ENCODE assay signal across 19 cellular contexts in the genomic region with DNA sequence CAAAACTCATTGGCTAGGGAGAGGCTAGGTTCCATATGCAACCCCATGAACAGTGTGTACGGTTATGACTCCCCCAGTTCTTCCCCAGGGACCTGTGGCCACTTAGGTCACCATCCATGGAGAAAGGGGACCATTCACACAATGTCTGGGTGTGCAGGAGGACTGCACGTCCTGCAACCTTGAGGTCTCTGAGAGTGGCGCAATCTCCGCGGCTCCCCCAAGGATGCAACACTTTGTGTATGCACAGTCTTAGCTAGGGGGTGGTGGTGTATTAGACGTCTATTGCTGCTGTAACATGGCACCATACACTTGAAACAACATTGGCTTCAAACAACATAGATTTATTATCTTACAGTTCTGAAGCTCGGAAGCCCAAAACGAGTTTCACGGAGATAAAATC.
A peak's percentile ranks its signal among the peaks of the same experiment; 100 is the strongest.
DNase-seq lines count a peak whose midpoint lies in the region; ATAC-seq, FAIRE-seq and TF ChIP-seq lines count a peak whose summit lies in the region.
"Had no signal": no experiment of that assay in that cellular context is flagged by ENCODE, and none has a peak within 500 bp of the region (broad histone marks: within the 10 kb centered on the region; RNA-seq: fewer than 3 reads in every experiment).

No MANE protein-coding gene starts in this region.

- no peak overlapping the region for H3K27ac ChIP-seq in HepG2 (ENCODE audit: extremely low read length, insufficient read depth, low read length)
- H3K27ac ChIP-seq in right lobe of liver, result no peak overlapping the region
- H3K27ac ChIP-seq in spleen, result no peak overlapping the region
- H3K27ac ChIP-seq in OCI-LY7 (ENCODE audit: low read depth, low read length, poor library complexity, severe bottlenecking), result no peak overlapping the region
- H3K27ac ChIP-seq: BLaER1 treated with 17β-estradiol and CSF1 and Interleukin-3, amounts not matched to agents 10 nM and 100 nM had no signal

- no peaks in the 10 kb centered on the region for H3K36me3 ChIP-seq in HepG2 (replicated peaks in 1 of 2; ENCODE audit: control insufficient read depth in 1 of 2, insufficient read depth in 2 of 2, low read length in 2 of 2)
- H3K36me3 ChIP-seq in right lobe of liver, result no peaks in the 10 kb centered on the region
- no peaks in the 10 kb centered on the region for H3K36me3 ChIP-seq in bronchial epithelial cell (ENCODE audit: control insufficient read depth, insufficient read depth, low read length)
- H3K36me3 ChIP-seq in spleen, result no peaks in the 10 kb centered on the region
- H3K36me3 ChIP-seq in OCI-LY7 (ENCODE audit: insufficient read depth, low read length), result no peaks in the 10 kb centered on the region
- H3K36me3 ChIP-seq: BLaER1 treated with 17β-estradiol and CSF1 and Interleukin-3, amounts not matched to agents 10 nM and 100 nM had no signal

- H3K27me3 ChIP-seq in HepG2 (ENCODE audit: control insufficient read depth in 1 of 2, insufficient read depth in 2 of 2, low read length in 2 of 2), result peaks cover 7 to 41% of the 10 kb centered on the region in 2 experiments; a peak in 4 of 5 replicates
- no peaks in the 10 kb centered on the region for H3K27me3 ChIP-seq in right lobe of liver
- peaks cover 2% of the 10 kb centered on the region for H3K27me3 ChIP-seq in bronchial epithelial cell (ENCODE audit: control insufficient read depth, insufficient read depth, low read length)
- H3K27me3 ChIP-seq in spleen (replicated peaks in 1 of 7), result peaks cover 0 to 65% (median 0%) of the 10 kb centered on the region in 7 donors
- H3K27me3 ChIP-seq: BLaER1 treated with 17β-estradiol and CSF1 and Interleukin-3, amounts not matched to agents 10 nM and 100 nM had no signal

- ATAC-seq in HepG2 (no peak), right lobe of liver (no peak), HG03378 (IDR thresholded peaks at IDR 0.05; ENCODE audit: unreplicated experiment) (no peak)
- ATAC-seq: GM12878 had no signal

- intact Hi-C loops in HepG2 (cut with micrococcal nuclease; ENCODE audit: unreplicated experiment), result no loop called here
- intact Hi-C loops in right lobe of liver (cut with DNase I), result no loop called here
- intact Hi-C loops in spleen (cut with DNase I; ENCODE audit: low total_unique reads), result no loop called here
- intact Hi-C loops in OCI-LY7 (cut with micrococcal nuclease; ENCODE audit: unreplicated experiment), result no loop called here

- peaks cover 29% of the 10 kb centered on the region for H3K4me1 ChIP-seq in HepG2 (ENCODE audit: insufficient read depth, low read length)
- H3K4me1 ChIP-seq in right lobe of liver, result no peaks in the 10 kb centered on the region
- peaks cover 0 to 6% (median 0%) of the 10 kb centered on the region in 6 donors for H3K4me1 ChIP-seq in spleen
- H3K4me1 ChIP-seq in OCI-LY7 (ENCODE audit: insufficient read depth, low read length, poor library complexity, severe bottlenecking), result no peaks in the 10 kb centered on the region
- H3K4me1 ChIP-seq: BLaER1 treated with 17β-estradiol and CSF1 and Interleukin-3, amounts not matched to agents 10 nM and 100 nM had no signal

- TF ChIP-seq EP300 in HepG2 (IDR thresholded peaks at IDR 0.05; ENCODE audit: low read depth in 2 of 2, low read length in 2 of 2), result no peak
- TF ChIP-seq EP300 in HepG2 (CRISPR knock-in tag; IDR thresholded peaks at IDR 0.05; ENCODE audit: borderline replicate concordance), result no peak

- H3K9ac ChIP-seq in HepG2 (ENCODE audit: insufficient read depth, low read depth, low read length), result no peak overlapping the region
- H3K9ac ChIP-seq: BLaER1 treated with 17β-estradiol and CSF1 and Interleukin-3, amounts not matched to agents 10 nM and 100 nM had no signal

- no peaks in the 10 kb centered on the region for H3K9me2 ChIP-seq in OCI-LY7 (ENCODE audit: insufficient read depth, low read length)

- H3K79me2 ChIP-seq in HepG2 (ENCODE audit: insufficient read depth, low read length) (no peaks in the 10 kb centered on the region), OCI-LY7 (ENCODE audit: insufficient read depth, low read depth, low read length) (no peaks in the 10 kb centered on the region)

- H2AFZ ChIP-seq in HepG2 (ENCODE audit: low read length), result no peak overlapping the region
- H2AFZ ChIP-seq in OCI-LY7 (ENCODE audit: low read length), result no peak overlapping the region

- TF ChIP-seq POLR2A in HepG2 (IDR thresholded peaks at IDR 0.05; ENCODE audit: insufficient read depth in 1 of 2, low read depth in 2 of 2, low read length in 2 of 2) (no peak), right lobe of liver (IDR thresholded peaks at IDR 0.05) (no peak), spleen (IDR thresholded peaks at IDR 0.05) (no peak)

- POLR2A ChIA-PET in HepG2 (lab: Yijun Ruan, JAX), result no interaction called here
- POLR2A ChIA-PET in OCI-LY7 (lab: Charles Lee), result interaction anchor here (0.7 kb wide), 1 partner anchor 366 kb away, joined by 3 read pairs; no protein-coding TSS in a partner anchor

- no peak for TF ChIP-seq RAD21 in HepG2 (CRISPR knock-in tag; IDR thresholded peaks at IDR 0.05)

- 50% methylated on average over 9 of the region's 9 CpGs for WGBS in HepG2 (ENCODE audit: low lambda C conversion rate)
- WGBS in right lobe of liver (ENCODE audit: insufficient coverage, low coverage, low lambda C conversion rate, missing lambda C conversion rate), result 56% methylated on average over 3 of the region's 9 CpGs
- 70 to 86% (median 75%) methylated on average over 8 to 9 of the region's 9 CpGs for WGBS in spleen, 5 donors

- no peak overlapping the region for H3K4me2 ChIP-seq in HepG2 (ENCODE audit: low read depth, low read length)
- no peak overlapping the region for H3K4me2 ChIP-seq in OCI-LY7 (ENCODE audit: low read length)
- H3K4me2 ChIP-seq: BLaER1 treated with 17β-estradiol and CSF1 and Interleukin-3, amounts not matched to agents 10 nM and 100 nM had no signal

- in situ Hi-C loops in HepG2 (cut with HindIII; ENCODE audit: extremely low pct_ligation_motif_present, low pct_unique_long_range_greater_than_20kb), result no loop called here

- CTCF ChIA-PET in HepG2 (lab: Yijun Ruan, JAX; ENCODE audit: low intra/inter-chr PET ratio, low total read pairs), result interaction anchor here (1.0 kb wide), 1 partner anchor 65 kb away, joined by 4 read pairs; no protein-coding TSS in a partner anchor
- CTCF ChIA-PET in OCI-LY7 (lab: Charles Lee; ENCODE audit: unreplicated experiment), result no interaction called here

- H3K4me3 ChIP-seq in HepG2 (replicated peaks in 1 of 3; ENCODE audit: insufficient read depth in 1 of 3, low read depth in 2 of 3, low read length in 3 of 3) (no peak overlapping the region), right lobe of liver (no peak overlapping the region), bronchial epithelial cell (ENCODE audit: low read depth, low read length) (no peak overlapping the region), spleen (no peak overlapping the region), OCI-LY7 (ENCODE audit: low read depth, low read length, poor library complexity, severe bottlenecking) (no peak overlapping the region)
- H3K4me3 ChIP-seq: BLaER1 treated with 17β-estradiol and CSF1 and Interleukin-3, amounts not matched to agents 10 nM and 100 nM; GM12878 had no signal

- no peaks in the 10 kb centered on the region for H4K20me1 ChIP-seq in HepG2 (ENCODE audit: insufficient read depth, low read length)
- H4K20me1 ChIP-seq in OCI-LY7 (ENCODE audit: insufficient read depth, low read length), result no peaks in the 10 kb centered on the region
- H4K20me1 ChIP-seq: BLaER1 treated with 17β-estradiol and CSF1 and Interleukin-3, amounts not matched to agents 10 nM and 100 nM had no signal

- FAIRE-seq in HepG2 (lab: Jason Lieb, UNC) (no peak), bronchial epithelial cell (lab: Jason Lieb, UNC) (peak; percentile 7)
- FAIRE-seq: GM12878, H1 had no signal

- H3K9me3 ChIP-seq in HepG2 (ENCODE audit: low read length), result no peaks in the 10 kb centered on the region
- H3K9me3 ChIP-seq in right lobe of liver, result no peaks in the 10 kb centered on the region
- H3K9me3 ChIP-seq in spleen, result peaks cover 0 to 2% (median 0%) of the 10 kb centered on the region in 8 donors
- no peaks in the 10 kb centered on the region for H3K9me3 ChIP-seq in OCI-LY7 (ENCODE audit: low read length)

- no peak for DNase-seq in HepG2 (ENCODE audit: low spot score)
- no peak for DNase-seq in right lobe of liver
- no peak for DNase-seq in bronchial epithelial cell (ENCODE audit: low read depth)
- peak; percentile 11 for DNase-seq in spleen
- DNase-seq in OCI-LY7 (ENCODE audit: low spot score), result no peak
- DNase-seq in islet precursor cell, result no peak
- DNase-seq: 8988T; CD4-positive, CD25-positive, alpha-beta regulatory T cell; CD8-positive, alpha-beta memory T cell; COR-L47; DMS 273 treated with DMSO at 0.1 percent for 48 hours; DMS53; DND-41; EL; H9 had no signal

- no TSS peak for BruUV-seq in HepG2 (replicated peaks; lab: Mats Ljungman, UMichigan)
- BruUV-seq in OCI-LY7 (replicated peaks; lab: Mats Ljungman, UMichigan), result no TSS peak

- TF ChIP-seq CTCF in HepG2 (CRISPR knock-in tag; IDR thresholded peaks at IDR 0.05), result no peak
- no peak for TF ChIP-seq CTCF in right lobe of liver (IDR thresholded peaks at IDR 0.05)
- TF ChIP-seq CTCF in bronchial epithelial cell (IDR thresholded peaks at IDR 0.05; ENCODE audit: insufficient read depth, low read length, severe bottlenecking), result no peak
- TF ChIP-seq CTCF in spleen (IDR thresholded peaks at IDR 0.05 in 8 of 11, conservative IDR thresholded peaks at IDR 0.05 in 3 of 11), result no peak
- no peak for TF ChIP-seq CTCF in OCI-LY7 (conservative IDR thresholded peaks at IDR 0.05; ENCODE audit: low read length)

TF ChIP-seq in HepG2, 621 proteins besides CTCF, POLR2A, EP300 and RAD21 (continues in another document):
- TF ChIP-seq SNAI1 (CRISPR knock-in tag; IDR thresholded peaks at IDR 0.05; ENCODE audit: borderline replicate concordance), result no peak
- no peak for TF ChIP-seq REPIN1 (CRISPR knock-in tag; IDR thresholded peaks at IDR 0.05; ENCODE audit: borderline replicate concordance, low read depth)
- TF ChIP-seq SIN3B (IDR thresholded peaks at IDR 0.05; ENCODE audit: low read length), result no peak
- TF ChIP-seq JUN (CRISPR knock-in tag; IDR thresholded peaks at IDR 0.05), result no peak
- TF ChIP-seq, protein P1, sequence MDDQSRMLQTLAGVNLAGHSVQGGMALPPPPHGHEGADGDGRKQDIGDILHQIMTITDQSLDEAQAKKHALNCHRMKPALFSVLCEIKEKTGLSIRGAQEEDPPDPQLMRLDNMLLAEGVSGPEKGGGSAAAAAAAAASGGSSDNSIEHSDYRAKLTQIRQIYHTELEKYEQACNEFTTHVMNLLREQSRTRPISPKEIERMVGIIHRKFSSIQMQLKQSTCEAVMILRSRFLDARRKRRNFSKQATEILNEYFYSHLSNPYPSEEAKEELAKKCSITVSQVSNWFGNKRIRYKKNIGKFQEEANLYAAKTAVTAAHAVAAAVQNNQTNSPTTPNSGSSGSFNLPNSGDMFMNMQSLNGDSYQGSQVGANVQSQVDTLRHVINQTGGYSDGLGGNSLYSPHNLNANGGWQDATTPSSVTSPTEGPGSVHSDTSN (CRISPR knock-in tag; IDR thresholded peaks at IDR 0.05; ENCODE audit: borderline replicate concordance), result no peak
- TF ChIP-seq CEBPB (IDR thresholded peaks at IDR 0.05; ENCODE audit: borderline replicate concordance, low read depth, low read length), result peak; percentile 56; the same call in 1 of the 2 replicates
